In genomic region chr2:37764108-37764507, GRCh38 we compare ENCODE assay signal across 17 cellular contexts.
"Had no signal": no experiment of that assay in that cellular context is flagged by ENCODE, and none has a peak within 500 bp of the region (broad histone marks: within the 10 kb centered on the region; RNA-seq: fewer than 3 reads in every experiment).

No MANE protein-coding gene starts in this region.

- H3K27me3 ChIP-seq: body of pancreas, esophagus muscularis mucosa, hepatocyte, ovary had no signal

- H3K27ac ChIP-seq: body of pancreas, coronary artery, esophagus muscularis mucosa, hepatocyte, ovary had no signal

- H3K36me3 ChIP-seq: esophagus muscularis mucosa, ovary, thoracic aorta had no signal

- H3K9me3 ChIP-seq: body of pancreas, esophagus muscularis mucosa, ovary, thoracic aorta had no signal

- ATAC-seq: activated CD8-positive, alpha-beta T cell treated with anti-CD3 and anti-CD28 coated beads, Interleukin-2, amount 10 ng/mL, durations not matched to agents 7 days and 5 days; activated naive CD4-positive, alpha-beta T cell treated with anti-CD3 and anti-CD28 coated beads, Interleukin-2, amount 50 U/mL, for 72 hours; activated T-cell treated with anti-CD3 and anti-CD28 coated beads, Interleukin-2, amount 50 U/mL, for 72 hours; body of pancreas; sciatic nerve; stimulated activated effector memory CD8-positive, alpha-beta T cell treated with anti-CD3 and anti-CD28 coated beads, Interleukin-12 subunit alpha, Interleukin-12 subunit beta, amount 100 ng/mL, for 72 hours had no signal

- DNase-seq: activated B cell treated with CpG ODN at 0.5 μM for 24 hours; activated CD4-positive, alpha-beta T cell treated with anti-CD3 and anti-CD28 coated beads for 48 hours; activated CD8-positive, alpha-beta memory T cell treated with anti-CD3 and anti-CD28 coated beads, Interleukin-2, amount 50 U/mL, for 48 hours; activated CD8-positive, alpha-beta T cell treated with anti-CD3 and anti-CD28 coated beads, Interleukin-2, amount 10 ng/mL, durations not matched to agents 7 days and 5 days; activated gamma-delta T cell; activated T-cell treated with anti-CD3 and anti-CD28 coated beads, Interleukin-2, amount 50 U/mL, for 72 hours; body of pancreas; central memory CD4-positive, alpha-beta T cell; ovary; T-helper 2 cell had no signal

- H3K4me3 ChIP-seq: body of pancreas, coronary artery, esophagus muscularis mucosa, hepatocyte, ovary, thoracic aorta had no signal

- H3K4me2 ChIP-seq: hepatocyte had no signal
